Comparison of ENCODE assay signal across 14 cellular contexts in the genomic region with DNA sequence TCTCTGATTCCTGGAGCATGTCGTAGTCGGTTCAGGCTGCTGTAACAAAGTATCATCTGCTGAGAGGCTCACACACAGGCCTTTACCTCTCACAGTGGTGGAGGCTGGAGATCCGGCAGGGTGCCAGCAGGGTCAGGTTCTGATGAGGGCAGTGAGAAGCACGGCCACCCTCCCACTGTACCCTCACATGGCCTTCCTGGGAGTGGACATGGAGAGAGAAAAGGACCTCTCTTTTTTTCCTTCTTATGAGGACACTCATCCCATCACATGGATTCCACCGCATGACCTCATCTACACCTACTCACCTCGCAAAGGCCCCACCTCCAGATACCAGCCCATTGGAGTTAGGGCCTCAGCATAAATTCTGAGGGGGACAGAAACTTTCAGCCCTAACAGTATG.
DNase-seq lines count a peak whose midpoint lies in the region; ATAC-seq and TF ChIP-seq lines count a peak whose summit lies in the region.
"Had no signal": no experiment of that assay in that cellular context is flagged by ENCODE, and none has a peak within 500 bp of the region (broad histone marks: within the 10 kb centered on the region; RNA-seq: fewer than 3 reads in every experiment).

No MANE protein-coding gene starts in this region.

- no peak overlapping the region for H3K4me3 ChIP-seq in testis
- H3K4me3 ChIP-seq: adrenal gland had no signal

- H3K36me3 ChIP-seq in testis (ENCODE audit: low read depth, missing control alignments) = no peaks in the 10 kb centered on the region

- H3K27ac ChIP-seq in testis = peak overlapping the region; percentile 29 to 56

- no peaks in the 10 kb centered on the region for H3K36me3 Mint-ChIP-seq in activated CD8-positive, alpha-beta T cell treated with anti-CD3 and anti-CD28 coated beads for 36 hours (ENCODE audit: low read depth)
- peaks cover 2% of the 10 kb centered on the region for H3K36me3 Mint-ChIP-seq in activated CD8-positive, alpha-beta T cell treated with anti-CD3 and anti-CD28 coated beads, Interleukin-2, amount 10 ng/mL, durations not matched to agents 7 days and 5 days (ENCODE audit: low read depth)
- H3K36me3 Mint-ChIP-seq in activated CD4-positive, alpha-beta memory T cell treated with anti-CD3 and anti-CD28 coated beads, Interleukin-2, amount 10 ng/mL, durations not matched to agents 7 days and 5 days (ENCODE audit: low read depth) = peaks cover 14% of the 10 kb centered on the region
- peaks cover 3% of the 10 kb centered on the region for H3K36me3 Mint-ChIP-seq in glutamatergic neuron (ENCODE audit: unreplicated experiment)

- WGBS in testis, 2 donors = 54 to 62% methylated on average over 5 to 6 of the region's 6 CpGs

- CTCF ChIA-PET in activated CD8-positive, alpha-beta T cell treated with anti-CD3 and anti-CD28 coated beads for 36 hours (lab: Charles Lee) = interaction anchor here (1.4 to 10.2 kb wide), 2 partner anchors 103 to 320 kb away, joined by 5 to 237 read pairs; partner anchors contain the start of gene BCR
- CTCF ChIA-PET in activated CD8-positive, alpha-beta T cell treated with anti-CD3 and anti-CD28 coated beads, Interleukin-2, amount 10 ng/mL, durations not matched to agents 7 days and 5 days (lab: Charles Lee) = interaction anchor here (1.0 to 11.4 kb wide), 3 partner anchors 10 to 101 kb away, joined by 3 to 280 read pairs (median 11); partner anchors contain the start of gene BCR
- CTCF ChIA-PET in activated CD4-positive, alpha-beta memory T cell treated with anti-CD3 and anti-CD28 coated beads, Interleukin-2, amount 10 ng/mL, durations not matched to agents 7 days and 5 days (lab: Charles Lee) = interaction anchor here (1.5 kb wide), 1 partner anchor 12 kb away, joined by 3 read pairs; no protein-coding TSS in a partner anchor

- no peak overlapping the region for H3K4me3 Mint-ChIP-seq in activated CD8-positive, alpha-beta T cell treated with anti-CD3 and anti-CD28 coated beads for 36 hours
- H3K4me3 Mint-ChIP-seq in activated CD8-positive, alpha-beta T cell treated with anti-CD3 and anti-CD28 coated beads, Interleukin-2, amount 10 ng/mL, durations not matched to agents 7 days and 5 days = no peak overlapping the region
- H3K4me3 Mint-ChIP-seq in activated CD4-positive, alpha-beta memory T cell treated with anti-CD3 and anti-CD28 coated beads, Interleukin-2, amount 10 ng/mL, durations not matched to agents 7 days and 5 days = no peak overlapping the region
- H3K4me3 Mint-ChIP-seq in glutamatergic neuron (ENCODE audit: unreplicated experiment) = no peak overlapping the region
- H3K4me3 Mint-ChIP-seq: type B pancreatic cell had no signal

- H3K9me3 Mint-ChIP-seq in activated CD8-positive, alpha-beta T cell treated with anti-CD3 and anti-CD28 coated beads for 36 hours = no peaks in the 10 kb centered on the region
- no peaks in the 10 kb centered on the region for H3K9me3 Mint-ChIP-seq in activated CD8-positive, alpha-beta T cell treated with anti-CD3 and anti-CD28 coated beads, Interleukin-2, amount 10 ng/mL, durations not matched to agents 7 days and 5 days (ENCODE audit: insufficient read depth)
- no peaks in the 10 kb centered on the region for H3K9me3 Mint-ChIP-seq in activated CD4-positive, alpha-beta memory T cell treated with anti-CD3 and anti-CD28 coated beads, Interleukin-2, amount 10 ng/mL, durations not matched to agents 7 days and 5 days
- H3K9me3 Mint-ChIP-seq in glutamatergic neuron (ENCODE audit: unreplicated experiment) = peaks cover 18% of the 10 kb centered on the region
- H3K9me3 Mint-ChIP-seq: type B pancreatic cell had no signal

- POLR2A ChIA-PET in activated CD8-positive, alpha-beta T cell treated with anti-CD3 and anti-CD28 coated beads for 36 hours (lab: Charles Lee) = interaction anchor here (0.8 kb wide), 1 partner anchor 100 kb away, joined by 3 read pairs; the partner anchor contains the start of gene BCR
- POLR2A ChIA-PET in activated CD8-positive, alpha-beta T cell treated with anti-CD3 and anti-CD28 coated beads, Interleukin-2, amount 10 ng/mL, durations not matched to agents 7 days and 5 days (lab: Charles Lee) = no interaction called here
- POLR2A ChIA-PET in activated CD4-positive, alpha-beta memory T cell treated with anti-CD3 and anti-CD28 coated beads, Interleukin-2, amount 10 ng/mL, durations not matched to agents 7 days and 5 days (lab: Charles Lee) = no interaction called here

- ATAC-seq in activated CD8-positive, alpha-beta T cell treated with anti-CD3 and anti-CD28 coated beads for 36 hours = no peak
- no peak for ATAC-seq in activated CD8-positive, alpha-beta T cell treated with anti-CD3 and anti-CD28 coated beads, Interleukin-2, amount 10 ng/mL, durations not matched to agents 7 days and 5 days
- no peak for ATAC-seq in HG02759 (IDR thresholded peaks at IDR 0.05; ENCODE audit: unreplicated experiment)
- no peak for ATAC-seq in HG03520 (IDR thresholded peaks at IDR 0.05; ENCODE audit: unreplicated experiment)

- H3K9me3 ChIP-seq in testis = no peaks in the 10 kb centered on the region
- H3K9me3 ChIP-seq: adrenal gland had no signal

- peaks cover 32% of the 10 kb centered on the region for H3K4me1 Mint-ChIP-seq in activated CD8-positive, alpha-beta T cell treated with anti-CD3 and anti-CD28 coated beads for 36 hours (ENCODE audit: low read depth)
- peaks cover 26% of the 10 kb centered on the region for H3K4me1 Mint-ChIP-seq in activated CD8-positive, alpha-beta T cell treated with anti-CD3 and anti-CD28 coated beads, Interleukin-2, amount 10 ng/mL, durations not matched to agents 7 days and 5 days (ENCODE audit: low read depth)
- peaks cover 40% of the 10 kb centered on the region for H3K4me1 Mint-ChIP-seq in activated CD4-positive, alpha-beta memory T cell treated with anti-CD3 and anti-CD28 coated beads, Interleukin-2, amount 10 ng/mL, durations not matched to agents 7 days and 5 days
- H3K4me1 Mint-ChIP-seq in glutamatergic neuron (ENCODE audit: low read depth, unreplicated experiment) = peaks cover 3% of the 10 kb centered on the region

- no peak for TF ChIP-seq CTCF in activated CD8-positive, alpha-beta T cell treated with anti-CD3 and anti-CD28 coated beads for 36 hours (IDR thresholded peaks at IDR 0.05)
- TF ChIP-seq CTCF in glutamatergic neuron (IDR thresholded peaks at IDR 0.05; ENCODE audit: partially characterized antibody, unreplicated experiment) = no peak
- TF ChIP-seq CTCF in testis (IDR thresholded peaks at IDR 0.05) = no peak

- DNase-seq in activated CD8-positive, alpha-beta T cell treated with anti-CD3 and anti-CD28 coated beads for 36 hours = peak; percentile 23
- DNase-seq in activated CD8-positive, alpha-beta T cell treated with anti-CD3 and anti-CD28 coated beads, Interleukin-2, amount 10 ng/mL, durations not matched to agents 7 days and 5 days = no peak
- no peak for DNase-seq in activated CD4-positive, alpha-beta memory T cell treated with anti-CD3 and anti-CD28 coated beads, Interleukin-2, amount 10 ng/mL, durations not matched to agents 7 days and 5 days
- DNase-seq in glutamatergic neuron (no peak), testis (peak; percentile 89), cerebellum (ENCODE audit: low spot score) (no peak)
- DNase-seq: adrenal gland; effector memory CD4-positive, alpha-beta T cell; hippocampal formation; mesendoderm; T-helper 2 cell had no signal

- H3K27ac Mint-ChIP-seq in activated CD8-positive, alpha-beta T cell treated with anti-CD3 and anti-CD28 coated beads for 36 hours = peak overlapping the region; percentile 63
- no peak overlapping the region for H3K27ac Mint-ChIP-seq in activated CD8-positive, alpha-beta T cell treated with anti-CD3 and anti-CD28 coated beads, Interleukin-2, amount 10 ng/mL, durations not matched to agents 7 days and 5 days
- H3K27ac Mint-ChIP-seq in activated CD4-positive, alpha-beta memory T cell treated with anti-CD3 and anti-CD28 coated beads, Interleukin-2, amount 10 ng/mL, durations not matched to agents 7 days and 5 days = peak overlapping the region; percentile 34
- peak overlapping the region; percentile 64 for H3K27ac Mint-ChIP-seq in glutamatergic neuron (ENCODE audit: unreplicated experiment)
- H3K27ac Mint-ChIP-seq: type B pancreatic cell had no signal

- no peaks in the 10 kb centered on the region for H3K27me3 Mint-ChIP-seq in activated CD8-positive, alpha-beta T cell treated with anti-CD3 and anti-CD28 coated beads for 36 hours
- no peaks in the 10 kb centered on the region for H3K27me3 Mint-ChIP-seq in activated CD8-positive, alpha-beta T cell treated with anti-CD3 and anti-CD28 coated beads, Interleukin-2, amount 10 ng/mL, durations not matched to agents 7 days and 5 days (ENCODE audit: low read depth)
- no peaks in the 10 kb centered on the region for H3K27me3 Mint-ChIP-seq in activated CD4-positive, alpha-beta memory T cell treated with anti-CD3 and anti-CD28 coated beads, Interleukin-2, amount 10 ng/mL, durations not matched to agents 7 days and 5 days
- peaks cover 15% of the 10 kb centered on the region for H3K27me3 Mint-ChIP-seq in glutamatergic neuron (ENCODE audit: unreplicated experiment)
- H3K27me3 Mint-ChIP-seq: type B pancreatic cell had no signal

- no peak for TF ChIP-seq POLR2A in testis (IDR thresholded peaks at IDR 0.05)

- intact Hi-C loops in activated CD8-positive, alpha-beta T cell treated with anti-CD3 and anti-CD28 coated beads for 36 hours (cut with micrococcal nuclease) = loop anchor here (10.0 kb wide), 1 partner anchor 325 kb away; no protein-coding TSS in a partner anchor
- intact Hi-C loops in testis (cut with DNase I; ENCODE audit: low total_unique reads) = loop anchor here (2.0 kb wide), 1 partner anchor 101 kb away; no protein-coding TSS in a partner anchor

- H3K4me1 ChIP-seq in testis = peaks cover 38% of the 10 kb centered on the region

- no peaks in the 10 kb centered on the region for H3K27me3 ChIP-seq in testis
- H3K27me3 ChIP-seq: adrenal gland had no signal

Comparison
In these comparisons a context has a peak if more than half of its experiments do, and no peak if none do; other contexts are left out.
1. DNase-seq: peak in activated CD8-positive, alpha-beta T cell treated with anti-CD3 and anti-CD28 coated beads for 36 hours (single experiment) and testis (single experiment); none in activated CD8-positive, alpha-beta T cell treated with anti-CD3 and anti-CD28 coated beads, Interleukin-2, amount 10 ng/mL, durations not matched to agents 7 days and 5 days (single experiment), activated CD4-positive, alpha-beta memory T cell treated with anti-CD3 and anti-CD28 coated beads, Interleukin-2, amount 10 ng/mL, durations not matched to agents 7 days and 5 days (single experiment), glutamatergic neuron (single experiment) and cerebellum (single experiment).